Comparison of ENCODE assay signal across 1 cellular context in the genomic region with DNA sequence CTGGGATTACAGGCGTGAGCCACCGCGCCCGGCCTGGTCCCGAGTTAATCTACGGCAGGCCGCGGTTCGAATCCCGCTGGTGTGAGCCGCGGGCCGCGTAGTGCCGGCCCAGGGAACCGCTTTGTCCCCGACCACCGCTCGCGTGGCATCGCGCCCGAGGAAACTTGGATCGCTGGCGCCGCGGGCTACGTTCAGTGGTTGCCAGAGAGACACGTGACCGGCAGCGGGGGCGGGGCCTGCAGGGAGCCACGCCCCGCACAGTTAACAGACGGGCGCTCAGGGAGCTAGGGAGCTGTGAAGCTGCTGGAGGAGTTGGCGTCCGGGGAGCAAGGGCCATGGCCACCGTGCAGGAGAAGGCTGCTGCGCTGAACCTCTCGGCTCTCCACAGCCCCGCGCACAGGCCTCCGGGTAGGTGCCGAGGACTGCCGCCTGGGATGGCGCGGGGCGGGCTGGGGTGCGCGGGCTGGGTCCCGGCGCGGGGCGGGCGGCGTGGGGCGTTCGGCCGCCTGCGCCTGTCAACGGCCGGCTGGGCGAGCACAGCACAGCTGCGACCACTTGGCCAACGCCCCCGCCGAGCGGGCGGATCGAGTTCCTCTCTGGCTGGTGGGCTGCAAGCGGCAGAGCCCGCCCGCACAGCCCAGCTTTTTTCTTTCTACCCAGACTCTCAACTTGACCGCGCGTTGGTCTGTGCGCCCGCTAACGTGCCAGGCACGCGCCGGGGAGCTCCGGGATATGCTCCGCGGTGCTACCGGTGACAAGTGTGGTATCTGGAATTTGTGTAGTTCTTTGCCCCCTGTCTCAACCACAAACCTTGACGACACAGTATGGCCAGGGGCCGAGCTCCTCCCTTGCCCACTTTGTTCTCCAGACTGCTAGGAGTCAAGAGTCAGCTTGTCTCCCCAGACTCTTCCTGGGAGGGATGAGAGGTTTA.
A peak's percentile ranks its signal among the peaks of the same experiment; 100 is the strongest.
TF ChIP-seq lines count a peak whose summit lies in the region.

A gene (plus strand): TSS at position 258 of the 931 bp plus-strand sequence. CDS start 78 bp downstream, at position 336.

TF ChIP-seq in K562, 482 proteins besides CTCF, POLR2A, EP300 and RAD21 (continued from another document and continues in another):
- no peak for TF ChIP-seq ZNF785 (CRISPR knock-in tag; IDR thresholded peaks at IDR 0.05)
- TF ChIP-seq, protein P1, sequence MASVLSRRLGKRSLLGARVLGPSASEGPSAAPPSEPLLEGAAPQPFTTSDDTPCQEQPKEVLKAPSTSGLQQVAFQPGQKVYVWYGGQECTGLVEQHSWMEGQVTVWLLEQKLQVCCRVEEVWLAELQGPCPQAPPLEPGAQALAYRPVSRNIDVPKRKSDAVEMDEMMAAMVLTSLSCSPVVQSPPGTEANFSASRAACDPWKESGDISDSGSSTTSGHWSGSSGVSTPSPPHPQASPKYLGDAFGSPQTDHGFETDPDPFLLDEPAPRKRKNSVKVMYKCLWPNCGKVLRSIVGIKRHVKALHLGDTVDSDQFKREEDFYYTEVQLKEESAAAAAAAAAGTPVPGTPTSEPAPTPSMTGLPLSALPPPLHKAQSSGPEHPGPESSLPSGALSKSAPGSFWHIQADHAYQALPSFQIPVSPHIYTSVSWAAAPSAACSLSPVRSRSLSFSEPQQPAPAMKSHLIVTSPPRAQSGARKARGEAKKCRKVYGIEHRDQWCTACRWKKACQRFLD (CRISPR knock-in tag; IDR thresholded peaks at IDR 0.05), result no peak
- TF ChIP-seq, protein P2, sequence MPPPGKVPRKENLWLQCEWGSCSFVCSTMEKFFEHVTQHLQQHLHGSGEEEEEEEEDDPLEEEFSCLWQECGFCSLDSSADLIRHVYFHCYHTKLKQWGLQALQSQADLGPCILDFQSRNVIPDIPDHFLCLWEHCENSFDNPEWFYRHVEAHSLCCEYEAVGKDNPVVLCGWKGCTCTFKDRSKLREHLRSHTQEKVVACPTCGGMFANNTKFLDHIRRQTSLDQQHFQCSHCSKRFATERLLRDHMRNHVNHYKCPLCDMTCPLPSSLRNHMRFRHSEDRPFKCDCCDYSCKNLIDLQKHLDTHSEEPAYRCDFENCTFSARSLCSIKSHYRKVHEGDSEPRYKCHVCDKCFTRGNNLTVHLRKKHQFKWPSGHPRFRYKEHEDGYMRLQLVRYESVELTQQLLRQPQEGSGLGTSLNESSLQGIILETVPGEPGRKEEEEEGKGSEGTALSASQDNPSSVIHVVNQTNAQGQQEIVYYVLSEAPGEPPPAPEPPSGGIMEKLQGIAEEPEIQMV (tag; conservative IDR thresholded peaks at IDR 0.05; ENCODE audit: low read depth), result no peak
- no peak for TF ChIP-seq ZNF12 (CRISPR knock-in tag; IDR thresholded peaks at IDR 0.05)
- no peak for TF ChIP-seq SMARCA4 (IDR thresholded peaks at IDR 0.05)
- TF ChIP-seq FIP1L1 (IDR thresholded peaks at IDR 0.05; ENCODE audit: low read depth, low read length, poor library complexity, severe bottlenecking), result peak; percentile 12
- no peak for TF ChIP-seq CAMTA2 (CRISPR knock-in tag; conservative IDR thresholded peaks at IDR 0.05)
- TF ChIP-seq TBP (optimal IDR thresholded peaks at IDR 0.05; ENCODE audit: low read depth, low read length), result peak; percentile 84
- TF ChIP-seq, protein P3, sequence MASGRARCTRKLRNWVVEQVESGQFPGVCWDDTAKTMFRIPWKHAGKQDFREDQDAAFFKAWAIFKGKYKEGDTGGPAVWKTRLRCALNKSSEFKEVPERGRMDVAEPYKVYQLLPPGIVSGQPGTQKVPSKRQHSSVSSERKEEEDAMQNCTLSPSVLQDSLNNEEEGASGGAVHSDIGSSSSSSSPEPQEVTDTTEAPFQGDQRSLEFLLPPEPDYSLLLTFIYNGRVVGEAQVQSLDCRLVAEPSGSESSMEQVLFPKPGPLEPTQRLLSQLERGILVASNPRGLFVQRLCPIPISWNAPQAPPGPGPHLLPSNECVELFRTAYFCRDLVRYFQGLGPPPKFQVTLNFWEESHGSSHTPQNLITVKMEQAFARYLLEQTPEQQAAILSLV (tag; IDR thresholded peaks at IDR 0.05), result no peak; the same call in 1 of the 2 replicates
- TF ChIP-seq, protein P4, sequence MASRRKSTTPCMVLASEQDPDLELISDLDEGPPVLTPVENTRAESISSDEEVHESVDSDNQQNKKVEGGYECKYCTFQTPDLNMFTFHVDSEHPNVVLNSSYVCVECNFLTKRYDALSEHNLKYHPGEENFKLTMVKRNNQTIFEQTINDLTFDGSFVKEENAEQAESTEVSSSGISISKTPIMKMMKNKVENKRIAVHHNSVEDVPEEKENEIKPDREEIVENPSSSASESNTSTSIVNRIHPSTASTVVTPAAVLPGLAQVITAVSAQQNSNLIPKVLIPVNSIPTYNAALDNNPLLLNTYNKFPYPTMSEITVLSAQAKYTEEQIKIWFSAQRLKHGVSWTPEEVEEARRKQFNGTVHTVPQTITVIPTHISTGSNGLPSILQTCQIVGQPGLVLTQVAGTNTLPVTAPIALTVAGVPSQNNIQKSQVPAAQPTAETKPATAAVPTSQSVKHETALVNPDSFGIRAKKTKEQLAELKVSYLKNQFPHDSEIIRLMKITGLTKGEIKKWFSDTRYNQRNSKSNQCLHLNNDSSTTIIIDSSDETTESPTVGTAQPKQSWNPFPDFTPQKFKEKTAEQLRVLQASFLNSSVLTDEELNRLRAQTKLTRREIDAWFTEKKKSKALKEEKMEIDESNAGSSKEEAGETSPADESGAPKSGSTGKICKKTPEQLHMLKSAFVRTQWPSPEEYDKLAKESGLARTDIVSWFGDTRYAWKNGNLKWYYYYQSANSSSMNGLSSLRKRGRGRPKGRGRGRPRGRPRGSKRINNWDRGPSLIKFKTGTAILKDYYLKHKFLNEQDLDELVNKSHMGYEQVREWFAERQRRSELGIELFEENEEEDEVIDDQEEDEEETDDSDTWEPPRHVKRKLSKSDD (conservative IDR thresholded peaks at IDR 0.05; ENCODE audit: low read length), result no peak
- no peak for TF ChIP-seq NCOA4 (IDR thresholded peaks at IDR 0.05; ENCODE audit: partially characterized antibody)
- no peak for TF ChIP-seq ZC3H11A (IDR thresholded peaks at IDR 0.05; ENCODE audit: low read depth, low read length)
- no peak for TF ChIP-seq ZNF3 (CRISPR knock-in tag; IDR thresholded peaks at IDR 0.05)
- TF ChIP-seq, protein P5, sequence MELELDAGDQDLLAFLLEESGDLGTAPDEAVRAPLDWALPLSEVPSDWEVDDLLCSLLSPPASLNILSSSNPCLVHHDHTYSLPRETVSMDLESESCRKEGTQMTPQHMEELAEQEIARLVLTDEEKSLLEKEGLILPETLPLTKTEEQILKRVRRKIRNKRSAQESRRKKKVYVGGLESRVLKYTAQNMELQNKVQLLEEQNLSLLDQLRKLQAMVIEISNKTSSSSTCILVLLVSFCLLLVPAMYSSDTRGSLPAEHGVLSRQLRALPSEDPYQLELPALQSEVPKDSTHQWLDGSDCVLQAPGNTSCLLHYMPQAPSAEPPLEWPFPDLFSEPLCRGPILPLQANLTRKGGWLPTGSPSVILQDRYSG (tag; conservative IDR thresholded peaks at IDR 0.05; ENCODE audit: low read depth), result peak; percentile 61; the same call in 1 of the 2 replicates
- TF ChIP-seq PTBP1 (IDR thresholded peaks at IDR 0.05; ENCODE audit: low read depth, low read length), result no peak
- TF ChIP-seq, protein P6, sequence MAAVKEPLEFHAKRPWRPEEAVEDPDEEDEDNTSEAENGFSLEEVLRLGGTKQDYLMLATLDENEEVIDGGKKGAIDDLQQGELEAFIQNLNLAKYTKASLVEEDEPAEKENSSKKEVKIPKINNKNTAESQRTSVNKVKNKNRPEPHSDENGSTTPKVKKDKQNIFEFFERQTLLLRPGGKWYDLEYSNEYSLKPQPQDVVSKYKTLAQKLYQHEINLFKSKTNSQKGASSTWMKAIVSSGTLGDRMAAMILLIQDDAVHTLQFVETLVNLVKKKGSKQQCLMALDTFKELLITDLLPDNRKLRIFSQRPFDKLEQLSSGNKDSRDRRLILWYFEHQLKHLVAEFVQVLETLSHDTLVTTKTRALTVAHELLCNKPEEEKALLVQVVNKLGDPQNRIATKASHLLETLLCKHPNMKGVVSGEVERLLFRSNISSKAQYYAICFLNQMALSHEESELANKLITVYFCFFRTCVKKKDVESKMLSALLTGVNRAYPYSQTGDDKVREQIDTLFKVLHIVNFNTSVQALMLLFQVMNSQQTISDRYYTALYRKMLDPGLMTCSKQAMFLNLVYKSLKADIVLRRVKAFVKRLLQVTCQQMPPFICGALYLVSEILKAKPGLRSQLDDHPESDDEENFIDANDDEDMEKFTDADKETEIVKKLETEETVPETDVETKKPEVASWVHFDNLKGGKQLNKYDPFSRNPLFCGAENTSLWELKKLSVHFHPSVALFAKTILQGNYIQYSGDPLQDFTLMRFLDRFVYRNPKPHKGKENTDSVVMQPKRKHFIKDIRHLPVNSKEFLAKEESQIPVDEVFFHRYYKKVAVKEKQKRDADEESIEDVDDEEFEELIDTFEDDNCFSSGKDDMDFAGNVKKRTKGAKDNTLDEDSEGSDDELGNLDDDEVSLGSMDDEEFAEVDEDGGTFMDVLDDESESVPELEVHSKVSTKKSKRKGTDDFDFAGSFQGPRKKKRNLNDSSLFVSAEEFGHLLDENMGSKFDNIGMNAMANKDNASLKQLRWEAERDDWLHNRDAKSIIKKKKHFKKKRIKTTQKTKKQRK (IDR thresholded peaks at IDR 0.05; ENCODE audit: borderline replicate concordance, low read depth, low read length), result no peak
- TF ChIP-seq SMARCB1 (IDR thresholded peaks at IDR 0.05; ENCODE audit: insufficient read length, low read depth), result no peak
- TF ChIP-seq, protein P7, sequence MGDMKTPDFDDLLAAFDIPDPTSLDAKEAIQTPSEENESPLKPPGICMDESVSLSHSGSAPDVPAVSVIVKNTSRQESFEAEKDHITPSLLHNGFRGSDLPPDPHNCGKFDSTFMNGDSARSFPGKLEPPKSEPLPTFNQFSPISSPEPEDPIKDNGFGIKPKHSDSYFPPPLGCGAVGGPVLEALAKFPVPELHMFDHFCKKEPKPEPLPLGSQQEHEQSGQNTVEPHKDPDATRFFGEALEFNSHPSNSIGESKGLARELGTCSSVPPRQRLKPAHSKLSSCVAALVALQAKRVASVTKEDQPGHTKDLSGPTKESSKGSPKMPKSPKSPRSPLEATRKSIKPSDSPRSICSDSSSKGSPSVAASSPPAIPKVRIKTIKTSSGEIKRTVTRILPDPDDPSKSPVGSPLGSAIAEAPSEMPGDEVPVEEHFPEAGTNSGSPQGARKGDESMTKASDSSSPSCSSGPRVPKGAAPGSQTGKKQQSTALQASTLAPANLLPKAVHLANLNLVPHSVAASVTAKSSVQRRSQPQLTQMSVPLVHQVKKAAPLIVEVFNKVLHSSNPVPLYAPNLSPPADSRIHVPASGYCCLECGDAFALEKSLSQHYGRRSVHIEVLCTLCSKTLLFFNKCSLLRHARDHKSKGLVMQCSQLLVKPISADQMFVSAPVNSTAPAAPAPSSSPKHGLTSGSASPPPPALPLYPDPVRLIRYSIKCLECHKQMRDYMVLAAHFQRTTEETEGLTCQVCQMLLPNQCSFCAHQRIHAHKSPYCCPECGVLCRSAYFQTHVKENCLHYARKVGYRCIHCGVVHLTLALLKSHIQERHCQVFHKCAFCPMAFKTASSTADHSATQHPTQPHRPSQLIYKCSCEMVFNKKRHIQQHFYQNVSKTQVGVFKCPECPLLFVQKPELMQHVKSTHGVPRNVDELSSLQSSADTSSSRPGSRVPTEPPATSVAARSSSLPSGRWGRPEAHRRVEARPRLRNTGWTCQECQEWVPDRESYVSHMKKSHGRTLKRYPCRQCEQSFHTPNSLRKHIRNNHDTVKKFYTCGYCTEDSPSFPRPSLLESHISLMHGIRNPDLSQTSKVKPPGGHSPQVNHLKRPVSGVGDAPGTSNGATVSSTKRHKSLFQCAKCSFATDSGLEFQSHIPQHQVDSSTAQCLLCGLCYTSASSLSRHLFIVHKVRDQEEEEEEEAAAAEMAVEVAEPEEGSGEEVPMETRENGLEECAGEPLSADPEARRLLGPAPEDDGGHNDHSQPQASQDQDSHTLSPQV (IDR thresholded peaks at IDR 0.05), result peak; percentile 53
- no peak for TF ChIP-seq GTF2E2 (tag; IDR thresholded peaks at IDR 0.05)
- no peak for TF ChIP-seq COPS2 (conservative IDR thresholded peaks at IDR 0.05)
- TF ChIP-seq HLTF (IDR thresholded peaks at IDR 0.05), result no peak
- no peak for TF ChIP-seq TAF7 (tag; IDR thresholded peaks at IDR 0.05)
- TF ChIP-seq, protein P8, sequence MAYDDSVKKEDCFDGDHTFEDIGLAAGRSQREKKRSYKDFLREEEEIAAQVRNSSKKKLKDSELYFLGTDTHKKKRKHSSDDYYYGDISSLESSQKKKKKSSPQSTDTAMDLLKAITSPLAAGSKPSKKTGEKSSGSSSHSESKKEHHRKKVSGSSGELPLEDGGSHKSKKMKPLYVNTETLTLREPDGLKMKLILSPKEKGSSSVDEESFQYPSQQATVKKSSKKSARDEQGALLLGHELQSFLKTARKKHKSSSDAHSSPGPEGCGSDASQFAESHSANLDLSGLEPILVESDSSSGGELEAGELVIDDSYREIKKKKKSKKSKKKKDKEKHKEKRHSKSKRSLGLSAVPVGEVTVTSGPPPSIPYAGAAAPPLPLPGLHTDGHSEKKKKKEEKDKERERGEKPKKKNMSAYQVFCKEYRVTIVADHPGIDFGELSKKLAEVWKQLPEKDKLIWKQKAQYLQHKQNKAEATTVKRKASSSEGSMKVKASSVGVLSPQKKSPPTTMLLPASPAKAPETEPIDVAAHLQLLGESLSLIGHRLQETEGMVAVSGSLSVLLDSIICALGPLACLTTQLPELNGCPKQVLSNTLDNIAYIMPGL (CRISPR knock-in tag; IDR thresholded peaks at IDR 0.05), result 0 out of 2 replicates have a peak, but pooled peaks have one; percentile 65
- TF ChIP-seq NBN (IDR thresholded peaks at IDR 0.05; ENCODE audit: low read depth), result no peak
- TF ChIP-seq CBX3 (IDR thresholded peaks at IDR 0.05; ENCODE audit: borderline replicate concordance in 1 of 2, low read length in 2 of 2), result no peak; a peak in 1 of 3 replicates
- TF ChIP-seq, protein P9, sequence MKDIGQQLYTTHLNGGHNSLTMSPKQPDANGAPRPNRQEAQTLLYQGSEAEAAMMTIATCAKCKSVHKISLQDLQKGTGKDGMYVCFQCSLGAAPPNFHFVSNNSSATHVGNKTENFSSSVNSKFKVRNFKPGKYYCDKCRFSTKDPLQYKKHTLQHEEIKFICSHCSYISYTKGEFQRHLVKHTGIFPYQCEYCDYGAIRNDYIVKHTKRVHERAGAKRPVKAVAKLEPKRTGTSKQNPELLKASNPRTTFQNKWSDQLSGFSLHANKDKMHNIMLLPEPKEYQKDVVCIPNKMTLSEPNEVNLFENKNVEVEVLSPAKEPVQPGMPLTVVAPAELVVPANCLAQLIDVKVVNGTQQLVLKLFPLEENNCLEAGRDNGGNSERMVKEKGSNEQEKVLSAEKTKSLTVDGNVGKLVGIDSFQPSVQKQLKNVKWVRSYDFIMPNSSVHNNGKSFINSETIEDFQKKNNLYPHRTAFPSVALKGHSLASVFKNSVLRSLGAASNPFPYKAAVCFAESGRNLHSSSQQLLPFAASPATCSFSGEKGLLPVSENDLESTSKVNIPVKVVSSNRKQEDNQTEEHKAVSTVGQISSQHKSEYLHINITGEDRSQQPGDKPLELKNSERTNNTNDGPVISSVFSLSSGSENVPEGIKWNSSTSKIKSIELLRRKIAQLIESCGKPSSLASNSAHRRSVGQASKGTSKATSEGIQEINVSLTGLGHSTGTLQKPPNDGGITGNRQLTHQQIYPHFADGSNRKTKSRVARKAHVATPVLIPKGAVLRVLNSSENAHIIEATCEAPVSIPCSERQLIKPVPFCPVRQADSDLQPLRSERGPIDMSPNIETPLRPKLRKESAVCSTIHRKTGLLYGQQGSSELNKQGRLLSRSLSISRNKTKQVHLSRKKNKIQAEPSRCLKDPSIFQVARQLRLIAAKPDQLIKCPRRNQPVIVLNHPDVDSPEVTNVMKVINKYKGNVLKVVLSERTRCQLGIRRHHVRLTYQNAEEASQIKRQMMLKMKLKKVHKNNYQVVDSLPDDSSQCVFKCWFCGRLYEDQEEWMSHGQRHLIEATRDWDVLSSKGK (CRISPR knock-in tag; IDR thresholded peaks at IDR 0.05), result no peak
- no peak for TF ChIP-seq ATF1 (CRISPR knock-in tag; IDR thresholded peaks at IDR 0.05)
- peak; percentile 61; the same call in 1 of the 2 replicates for TF ChIP-seq ATF1 (tag; IDR thresholded peaks at IDR 0.05)
- TF ChIP-seq ERF (CRISPR knock-in tag; IDR thresholded peaks at IDR 0.05), result 0 out of 2 replicates have a peak, but pooled peaks have one; percentile 38
- no peak for TF ChIP-seq HEY1 (CRISPR knock-in tag; IDR thresholded peaks at IDR 0.05; ENCODE audit: borderline replicate concordance)
- peak; percentile 97 for TF ChIP-seq RAD51 (IDR thresholded peaks at IDR 0.05; ENCODE audit: borderline replicate concordance, low read depth)
- no peak for TF ChIP-seq NR2F6 (CRISPR knock-in tag; IDR thresholded peaks at IDR 0.05)
